ENCODE assay signal across 11 cellular contexts in the genomic region with DNA sequence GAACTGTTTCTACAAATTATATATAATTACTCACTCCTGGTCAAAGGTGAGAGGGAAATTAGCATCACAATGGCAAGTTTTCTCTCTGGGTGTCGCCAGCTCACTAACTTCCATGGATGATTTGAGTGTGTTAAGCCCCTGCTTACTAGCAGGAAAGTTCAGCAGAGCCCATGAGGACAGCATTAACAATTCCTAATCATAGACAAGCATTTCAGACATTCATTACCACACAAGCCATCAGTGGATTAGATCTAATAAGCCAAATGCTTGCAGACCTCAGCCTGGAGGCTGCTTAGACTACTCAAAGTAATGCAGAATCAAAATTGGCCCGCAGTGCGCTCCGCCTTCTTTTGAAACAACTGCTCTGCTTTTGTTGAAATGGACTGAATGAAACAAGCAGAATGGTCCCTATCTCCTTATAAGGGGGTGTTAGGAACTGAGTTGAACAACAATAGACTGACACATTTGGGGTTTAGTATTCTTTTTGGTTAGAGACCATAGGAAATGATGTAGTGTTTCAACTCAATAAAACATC. TPM values are rescaled to one million over a fixed set of nuclear protein-coding genes. Genes with fewer than 3 reads are reported as not detected.
DNase-seq lines count a peak whose midpoint lies in the region; ATAC-seq and TF ChIP-seq lines count a peak whose summit lies in the region.
"Had no signal": no experiment of that assay in that cellular context is flagged by ENCODE, and none has a peak within 500 bp of the region (broad histone marks: within the 10 kb centered on the region; RNA-seq: fewer than 3 reads in every experiment).

No MANE protein-coding gene starts in this region.

- H3K36me3 Mint-ChIP-seq in stimulated activated naive B cell treated with anti-CD40 and anti-IgM and Interleukin-4, amounts not matched to agents 10 μg/mL and 1 μg/mL and 100 μg/mL, for 72 hours = no peaks in the 10 kb centered on the region
- H3K36me3 Mint-ChIP-seq in progenitor cell of endocrine pancreas (ENCODE audit: insufficient read depth) (no peaks in the 10 kb centered on the region), glutamatergic neuron (ENCODE audit: unreplicated experiment) (no peaks in the 10 kb centered on the region)

- no peaks in the 10 kb centered on the region for H4K20me1 ChIP-seq in osteoblast (ENCODE audit: insufficient read depth, low read length)

- peak; percentile 73 for ATAC-seq in SK-N-SH treated with all-trans-retinoic acid at 6 μM for 48 hours
- no peak for ATAC-seq in stimulated activated naive B cell treated with anti-CD40 and anti-IgM and Interleukin-4, amounts not matched to agents 10 μg/mL and 1 μg/mL and 100 μg/mL, for 72 hours (replicated peaks)

- no peak for TF ChIP-seq POLR2A in Peyer's patch (IDR thresholded peaks at IDR 0.05)

- DNase-seq in Ammon's horn (ENCODE audit: low spot score) (peak; percentile 26), fibroblast of villous mesenchyme (ENCODE audit: low read depth) (peak; percentile 20), osteoblast (ENCODE audit: insufficient read length, low spot score, missing footprints) (peak; percentile 9), progenitor cell of endocrine pancreas (ENCODE audit: low spot score, unreplicated experiment) (no peak), Peyer's patch (no peak), glutamatergic neuron (no peak)
- DNase-seq in stimulated activated naive B cell treated with anti-CD40 and anti-IgM and Interleukin-4, amounts not matched to agents 10 μg/mL and 1 μg/mL and 100 μg/mL, for 72 hours = no peak
- DNase-seq: cerebellar nuclear complex, NCI-H1417 treated with DMSO at 0.1 percent for 48 hours had no signal

- H3K9me3 ChIP-seq in osteoblast (ENCODE audit: low read depth, low read length) = no peaks in the 10 kb centered on the region
- H3K9me3 ChIP-seq in Peyer's patch = no peaks in the 10 kb centered on the region

- H3K4me2 ChIP-seq in osteoblast (ENCODE audit: insufficient read depth, low read length) = peak overlapping the region; percentile 75

- H3K36me3 ChIP-seq in osteoblast (ENCODE audit: insufficient read depth, low read length) (no peaks in the 10 kb centered on the region), Peyer's patch (no peaks in the 10 kb centered on the region)

- no peaks in the 10 kb centered on the region for H3K9me3 Mint-ChIP-seq in stimulated activated naive B cell treated with anti-CD40 and anti-IgM and Interleukin-4, amounts not matched to agents 10 μg/mL and 1 μg/mL and 100 μg/mL, for 72 hours
- H3K9me3 Mint-ChIP-seq in progenitor cell of endocrine pancreas (ENCODE audit: low read depth) (no peaks in the 10 kb centered on the region), glutamatergic neuron (ENCODE audit: unreplicated experiment) (no peaks in the 10 kb centered on the region)
- H3K9me3 Mint-ChIP-seq: T-helper 2 cell treated with Interferon-gamma antibody and Interleukin-4, amounts not matched to agents 5 μg/mL and 100 μg/mL, for 36 hours had no signal

- H3K27me3 Mint-ChIP-seq in stimulated activated naive B cell treated with anti-CD40 and anti-IgM and Interleukin-4, amounts not matched to agents 10 μg/mL and 1 μg/mL and 100 μg/mL, for 72 hours = peaks cover 12 to 18% of the 10 kb centered on the region in 2 donors
- peaks cover 61% of the 10 kb centered on the region for H3K27me3 Mint-ChIP-seq in progenitor cell of endocrine pancreas
- peaks cover 3% of the 10 kb centered on the region for H3K27me3 Mint-ChIP-seq in glutamatergic neuron (ENCODE audit: unreplicated experiment)

- peak overlapping the region; percentile 58 for H2AFZ ChIP-seq in osteoblast (ENCODE audit: low read length)

- peaks cover 0 to 6% of the 10 kb centered on the region in 2 donors for H3K4me1 Mint-ChIP-seq in stimulated activated naive B cell treated with anti-CD40 and anti-IgM and Interleukin-4, amounts not matched to agents 10 μg/mL and 1 μg/mL and 100 μg/mL, for 72 hours
- H3K4me1 Mint-ChIP-seq in progenitor cell of endocrine pancreas (ENCODE audit: low read depth) (peaks cover 16% of the 10 kb centered on the region), glutamatergic neuron (ENCODE audit: low read depth, unreplicated experiment) (no peaks in the 10 kb centered on the region)

- H3K4me1 ChIP-seq in osteoblast (ENCODE audit: insufficient read depth, low read length) (peaks cover 14% of the 10 kb centered on the region), Peyer's patch (no peaks in the 10 kb centered on the region)

- H3K4me3 Mint-ChIP-seq in stimulated activated naive B cell treated with anti-CD40 and anti-IgM and Interleukin-4, amounts not matched to agents 10 μg/mL and 1 μg/mL and 100 μg/mL, for 72 hours = no peak overlapping the region
- H3K4me3 Mint-ChIP-seq in progenitor cell of endocrine pancreas (ENCODE audit: low read depth) = no peak overlapping the region
- H3K4me3 Mint-ChIP-seq in glutamatergic neuron (ENCODE audit: unreplicated experiment) = no peak overlapping the region
- H3K4me3 Mint-ChIP-seq: T-helper 2 cell treated with Interferon-gamma antibody and Interleukin-4, amounts not matched to agents 5 μg/mL and 100 μg/mL, for 36 hours had no signal

- H3K27ac Mint-ChIP-seq in stimulated activated naive B cell treated with anti-CD40 and anti-IgM and Interleukin-4, amounts not matched to agents 10 μg/mL and 1 μg/mL and 100 μg/mL, for 72 hours = no peak overlapping the region
- H3K27ac Mint-ChIP-seq in progenitor cell of endocrine pancreas (no peak overlapping the region), glutamatergic neuron (ENCODE audit: unreplicated experiment) (no peak overlapping the region)
- H3K27ac Mint-ChIP-seq: T-helper 2 cell treated with Interferon-gamma antibody and Interleukin-4, amounts not matched to agents 5 μg/mL and 100 μg/mL, for 36 hours had no signal

- H3K79me2 ChIP-seq in osteoblast (ENCODE audit: insufficient read depth, low read length) = no peaks in the 10 kb centered on the region

- H3K27me3 ChIP-seq in osteoblast (ENCODE audit: insufficient read depth, low read length) (no peaks in the 10 kb centered on the region), Peyer's patch (no peaks in the 10 kb centered on the region)

- TF ChIP-seq CTCF in fibroblast of villous mesenchyme (IDR thresholded peaks at IDR 0.05; ENCODE audit: insufficient read depth, low read depth, low read length) (no peak), osteoblast (IDR thresholded peaks at IDR 0.05; ENCODE audit: extremely low read depth, low read depth, low read length) (no peak), progenitor cell of endocrine pancreas (IDR thresholded peaks at IDR 0.05; ENCODE audit: unreplicated experiment) (no peak), Peyer's patch (IDR thresholded peaks at IDR 0.05) (no peak), glutamatergic neuron (IDR thresholded peaks at IDR 0.05; ENCODE audit: partially characterized antibody, unreplicated experiment) (no peak)

- H3K4me3 ChIP-seq in fibroblast of villous mesenchyme (ENCODE audit: low read depth, low read length) = no peak overlapping the region
- peak overlapping the region; percentile 43 for H3K4me3 ChIP-seq in osteoblast (ENCODE audit: insufficient read depth, low read length)
- no peak overlapping the region for H3K4me3 ChIP-seq in Peyer's patch

- peak overlapping the region; percentile 50 for H3K27ac ChIP-seq in osteoblast (ENCODE audit: low read depth, low read length)
- H3K27ac ChIP-seq in Peyer's patch = no peak overlapping the region

TF ChIP-seq in SK-N-SH treated with all-trans-retinoic acid at 6 μM for 48 hours, 23 proteins besides CTCF, POLR2A, EP300 and RAD21:
- no peak for TF ChIP-seq CSDC2 (CRISPR knock-in tag; IDR thresholded peaks at IDR 0.05)
- TF ChIP-seq, protein P1, sequence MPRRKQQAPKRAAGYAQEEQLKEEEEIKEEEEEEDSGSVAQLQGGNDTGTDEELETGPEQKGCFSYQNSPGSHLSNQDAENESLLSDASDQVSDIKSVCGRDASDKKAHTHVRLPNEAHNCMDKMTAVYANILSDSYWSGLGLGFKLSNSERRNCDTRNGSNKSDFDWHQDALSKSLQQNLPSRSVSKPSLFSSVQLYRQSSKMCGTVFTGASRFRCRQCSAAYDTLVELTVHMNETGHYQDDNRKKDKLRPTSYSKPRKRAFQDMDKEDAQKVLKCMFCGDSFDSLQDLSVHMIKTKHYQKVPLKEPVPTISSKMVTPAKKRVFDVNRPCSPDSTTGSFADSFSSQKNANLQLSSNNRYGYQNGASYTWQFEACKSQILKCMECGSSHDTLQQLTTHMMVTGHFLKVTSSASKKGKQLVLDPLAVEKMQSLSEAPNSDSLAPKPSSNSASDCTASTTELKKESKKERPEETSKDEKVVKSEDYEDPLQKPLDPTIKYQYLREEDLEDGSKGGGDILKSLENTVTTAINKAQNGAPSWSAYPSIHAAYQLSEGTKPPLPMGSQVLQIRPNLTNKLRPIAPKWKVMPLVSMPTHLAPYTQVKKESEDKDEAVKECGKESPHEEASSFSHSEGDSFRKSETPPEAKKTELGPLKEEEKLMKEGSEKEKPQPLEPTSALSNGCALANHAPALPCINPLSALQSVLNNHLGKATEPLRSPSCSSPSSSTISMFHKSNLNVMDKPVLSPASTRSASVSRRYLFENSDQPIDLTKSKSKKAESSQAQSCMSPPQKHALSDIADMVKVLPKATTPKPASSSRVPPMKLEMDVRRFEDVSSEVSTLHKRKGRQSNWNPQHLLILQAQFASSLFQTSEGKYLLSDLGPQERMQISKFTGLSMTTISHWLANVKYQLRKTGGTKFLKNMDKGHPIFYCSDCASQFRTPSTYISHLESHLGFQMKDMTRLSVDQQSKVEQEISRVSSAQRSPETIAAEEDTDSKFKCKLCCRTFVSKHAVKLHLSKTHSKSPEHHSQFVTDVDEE (CRISPR knock-in tag; IDR thresholded peaks at IDR 0.05) = no peak
- no peak for TF ChIP-seq ZFP3 (CRISPR knock-in tag; IDR thresholded peaks at IDR 0.05)
- 0 out of 2 replicates have a peak, but pooled peaks have one; percentile 39 for TF ChIP-seq OSR1 (CRISPR knock-in tag; IDR thresholded peaks at IDR 0.05)

RNA-seq across cellular contexts. Expression of gene GORAB, which starts 54.4 kb away (rescaled TPM):
- total RNA-seq in fibroblast of villous mesenchyme = 10.6 and 18.1 TPM in 2 replicates
- 16.3 and 16.5 TPM in 2 replicates for total RNA-seq in osteoblast
- total RNA-seq in progenitor cell of endocrine pancreas = 23.1 and 26.2 TPM in 2 replicates
- 10 to 100 TPM; 19.7 to 52.8 (median 28.7) TPM for total RNA-seq in Peyer's patch
- 9.1 TPM for total RNA-seq in glutamatergic neuron (ENCODE audit: unreplicated experiment)

Comparison
In these comparisons a context has a peak if more than half of its experiments do, and no peak if none do; other contexts are left out.
1. DNase-seq: peak in Ammon's horn (single experiment), fibroblast of villous mesenchyme (single experiment) and osteoblast (single experiment); none in stimulated activated naive B cell treated with anti-CD40 and anti-IgM and Interleukin-4, amounts not matched to agents 10 μg/mL and 1 μg/mL and 100 μg/mL, for 72 hours (single experiment), progenitor cell of endocrine pancreas (single experiment), Peyer's patch (0 of 3) and glutamatergic neuron (single experiment).